In genomic region chr1:10052347-10052746, GRCh38 we compare ENCODE assay signal across 17 cellular contexts. TPM values are rescaled to one million over a fixed set of nuclear protein-coding genes. Genes with fewer than 3 reads are reported as not detected.
DNase-seq lines count a peak whose midpoint lies in the region; ATAC-seq and TF ChIP-seq lines count a peak whose summit lies in the region.
"Had no signal": no experiment of that assay in that cellular context is flagged by ENCODE, and none has a peak within 500 bp of the region (broad histone marks: within the 10 kb centered on the region; RNA-seq: fewer than 3 reads in every experiment).

No MANE protein-coding gene starts in this region.

- H3K27ac Mint-ChIP-seq in neural crest cell (ENCODE audit: unreplicated experiment): peak overlapping the region; percentile 53
- H3K27ac Mint-ChIP-seq in WTC11: no peak overlapping the region; the same call in 1 of the 2 replicates

- H3K36me3 Mint-ChIP-seq in neural crest cell (ENCODE audit: low read depth) (peaks cover 11% of the 10 kb centered on the region), WTC11 (peaks cover 4% of the 10 kb centered on the region)

- H3K9me3 Mint-ChIP-seq in neural crest cell (no peaks in the 10 kb centered on the region), WTC11 (no peaks in the 10 kb centered on the region)
- H3K9me3 Mint-ChIP-seq: CD8-positive, alpha-beta memory T cell; H9 had no signal

- H3K27ac ChIP-seq in right atrium auricular region (no peak overlapping the region), heart right ventricle (peak overlapping the region in 5 of 10 donors; percentile 5 to 58 (median 27))
- H3K27ac ChIP-seq: BLaER1 had no signal

- H3K4me3 Mint-ChIP-seq in neural crest cell (no peak overlapping the region), WTC11 (no peak overlapping the region)
- H3K4me3 Mint-ChIP-seq: CD8-positive, alpha-beta memory T cell; H9 had no signal

- H3K27me3 Mint-ChIP-seq in neural crest cell (ENCODE audit: low read depth) (no peaks in the 10 kb centered on the region), WTC11 (ENCODE audit: low read depth) (no peaks in the 10 kb centered on the region)
- H3K27me3 Mint-ChIP-seq: CD8-positive, alpha-beta memory T cell had no signal

- TF ChIP-seq CTCF in right atrium auricular region (IDR thresholded peaks at IDR 0.05) (no peak), heart right ventricle (IDR thresholded peaks at IDR 0.05) (no peak), neural crest cell (conservative IDR thresholded peaks at IDR 0.05) (no peak), WTC11 (IDR thresholded peaks at IDR 0.05) (no peak)

- H3K4me1 Mint-ChIP-seq in neural crest cell (peaks cover 22% of the 10 kb centered on the region), WTC11 (peaks cover 4% of the 10 kb centered on the region; the same call in 1 of the 2 replicates)

- CTCF ChIA-PET in WTC11 (lab: Charles Lee): interaction anchor here (0.6 kb wide), 1 partner anchor 51 kb away, joined by 3 read pairs; no protein-coding TSS in a partner anchor

- POLR2A ChIA-PET in WTC11 (lab: Charles Lee): no interaction called here

- WGBS in heart right ventricle, 2 donors: 61 to 68% methylated on average over 4 of the region's 4 CpGs

- H3K4me3 ChIP-seq in right atrium auricular region: no peak overlapping the region
- H3K4me3 ChIP-seq in heart right ventricle: no peak overlapping the region
- H3K4me3 ChIP-seq: BLaER1 had no signal

- peak; percentile 56 for ATAC-seq in Right ventricle myocardium inferior
- ATAC-seq in heart right ventricle: peak in 6 of 8 donors; percentile 11 to 81 (median 66)
- no peak for ATAC-seq in WTC11

- H3K27me3 ChIP-seq in right atrium auricular region (no peaks in the 10 kb centered on the region), heart right ventricle (no peaks in the 10 kb centered on the region)
- H3K27me3 ChIP-seq: BLaER1 had no signal

- intact Hi-C loops in Right ventricle myocardium inferior (cut with DNase I): no loop called here
- intact Hi-C loops in heart right ventricle (cut with DNase I): no loop called here

- H3K36me3 ChIP-seq in right atrium auricular region (no peaks in the 10 kb centered on the region), heart right ventricle (peaks cover 0 to 48% (median 0%) of the 10 kb centered on the region in 9 donors)

- DNase-seq in Right ventricle myocardium inferior (ENCODE audit: missing footprints) (no peak), right atrium auricular region (ENCODE audit: low spot score) (no peak), heart right ventricle (no peak), neural crest cell (ENCODE audit: low read depth, low spot score) (no peak), WTC11 (ENCODE audit: low spot score) (no peak), amygdala (lab: John Stamatoyannopoulos, UW) (no peak)
- no peak for DNase-seq in activated CD4-positive, alpha-beta T cell treated with anti-CD3 and anti-CD28 coated beads, Interleukin-2, amount 50 U/mL, for 4 hours
- DNase-seq: 8988T; AML-193; Caco-2; CD8-positive, alpha-beta memory T cell; DND-41; GDM1; GOT3; H9 had no signal

- H3K4me1 ChIP-seq in right atrium auricular region (peaks cover 0 to 51% of the 10 kb centered on the region in 2 donors), heart right ventricle (peaks cover 6 to 72% (median 23%) of the 10 kb centered on the region in 9 donors)

- H3K9me3 ChIP-seq in right atrium auricular region (no peaks in the 10 kb centered on the region), heart right ventricle (no peaks in the 10 kb centered on the region)
- H3K9me3 ChIP-seq: BLaER1, Caco-2 had no signal

TF ChIP-seq in WTC11, 78 proteins besides CTCF, POLR2A, EP300 and RAD21 (continues in another document):
- TF ChIP-seq MYBL2 (CRISPR knock-in tag; IDR thresholded peaks at IDR 0.05) (no peak), CDX4 (CRISPR knock-in tag; IDR thresholded peaks at IDR 0.05; ENCODE audit: borderline replicate concordance) (no peak), SMAD4 (CRISPR knock-in tag; IDR thresholded peaks at IDR 0.05) (no peak), STAT6 (CRISPR knock-in tag; conservative IDR thresholded peaks at IDR 0.05; ENCODE audit: low read depth) (no peak), AFF4 (CRISPR knock-in tag; IDR thresholded peaks at IDR 0.05; ENCODE audit: borderline replicate concordance) (no peak), IRF1 (CRISPR knock-in tag; IDR thresholded peaks at IDR 0.05) (no peak), GABPB1 (CRISPR knock-in tag; IDR thresholded peaks at IDR 0.05) (no peak)

RNA-seq across cellular contexts. Expression of gene UBE4B, which starts 19.6 kb away (rescaled TPM):
- total RNA-seq in Right ventricle myocardium inferior: 66.4 TPM
- total RNA-seq in right atrium auricular region: 10 to 100 TPM; 50.2 to 71.3 TPM
- 10 to 100 TPM; 59.0 to 87.3 (median 69.2) TPM for total RNA-seq in heart right ventricle
- 10 to 100 TPM; 18.3 to 23.4 TPM for polyA plus RNA-seq in heart right ventricle
- 72.8 and 74.4 TPM in 2 replicates for total RNA-seq in neural crest cell
- total RNA-seq in WTC11 (2021): 78.0 to 80.8 TPM (median 79.6 TPM) in 3 replicates

RNA-seq across cellular contexts. Expression of gene RBP7, which starts 55.3 kb away (rescaled TPM):
- total RNA-seq in Right ventricle myocardium inferior (39.3 TPM), right atrium auricular region (10 to 100 TPM; 31.4 to 33.9 TPM), heart right ventricle (10 to 100 TPM; 15.5 to 46.4 (median 24.4) TPM), neural crest cell (not detected in 2 replicates), WTC11 (2021) (3.2 to 4.9 TPM (median 4.3 TPM) in 3 replicates)
- 100 to 1,000 TPM in 1 of 2 donors, 10 to 100 TPM in 1; 54.7 to 106 TPM for polyA plus RNA-seq in heart right ventricle
- total RNA-seq: CD8-positive, alpha-beta memory T cell; HT-29 had no signal
- polyA plus RNA-seq: CD8-positive, alpha-beta memory T cell had no signal
